8 cellular contexts compared by ENCODE assay signal in the genomic region with DNA sequence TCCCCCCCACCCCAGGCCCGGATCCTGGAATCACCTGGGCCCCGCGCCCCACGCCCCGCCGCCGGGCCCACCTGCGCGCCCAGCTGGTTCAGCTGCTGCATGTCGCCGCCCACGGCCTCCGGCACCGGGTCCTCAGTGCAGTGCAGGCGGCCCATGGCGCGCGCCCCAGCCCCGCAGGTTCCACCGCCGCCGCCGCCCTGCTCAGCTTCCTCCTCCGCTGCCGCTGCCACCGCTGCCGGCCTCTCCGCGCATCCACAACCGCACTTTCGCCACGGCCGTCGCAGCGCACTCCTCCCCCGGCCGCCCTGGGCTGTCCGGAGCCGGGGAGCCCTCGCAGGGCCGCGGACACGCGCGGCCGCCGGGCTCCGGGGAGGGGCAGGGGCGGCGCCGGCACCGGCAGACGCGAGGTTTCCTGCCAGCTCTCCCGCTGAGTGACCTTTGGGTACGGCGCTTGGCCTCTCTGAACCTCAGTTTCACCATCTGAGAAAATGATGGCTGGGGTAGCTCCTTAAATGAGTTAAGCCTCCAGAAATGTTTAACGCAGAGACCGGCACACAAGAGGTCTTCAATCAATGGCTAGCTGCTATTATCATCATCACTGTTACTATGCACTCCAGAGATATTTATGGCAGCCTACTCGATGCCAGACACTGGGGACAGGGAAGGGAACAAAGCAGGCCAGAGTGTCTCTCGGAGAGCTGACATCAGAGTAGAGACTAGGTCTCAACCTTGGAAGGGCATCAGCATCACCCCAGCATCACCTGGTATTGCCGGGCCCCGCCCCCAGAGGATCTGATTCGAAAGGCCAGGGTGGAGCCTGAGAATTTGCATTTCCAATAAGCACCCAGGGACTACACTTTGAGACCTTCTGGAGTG. TPM values are rescaled to one million over a fixed set of nuclear protein-coding genes. Genes with fewer than 3 reads are reported as not detected.
DNase-seq lines count a peak whose midpoint lies in the region; ATAC-seq, FAIRE-seq and TF ChIP-seq lines count a peak whose summit lies in the region.

A gene (minus strand): TSS at position 231 of the 876 bp plus-strand sequence. CDS start 76 bp downstream, at position 155.

- H3K4me1 Mint-ChIP-seq in chondrocyte (ENCODE audit: low read depth), result peaks cover 40% of the 10 kb centered on the region

- no peaks in the 10 kb centered on the region for H3K36me3 Mint-ChIP-seq in chondrocyte (ENCODE audit: low read depth)

- TF ChIP-seq POLR2A in H54 (IDR thresholded peaks at IDR 0.05; ENCODE audit: low read depth, low read length), result peak; percentile 46

- FAIRE-seq in H54 (lab: Jason Lieb, UNC), result no peak

- H3K27me3 Mint-ChIP-seq in chondrocyte (ENCODE audit: low read depth), result no peaks in the 10 kb centered on the region

- ATAC-seq in activated CD4-positive, CD25-positive, alpha-beta regulatory T cell treated with anti-CD3 and anti-CD28 coated beads, Interleukin-2, amount 50 U/mL, for 24 hours, result peak; percentile 81 to 84
- ATAC-seq in left colon, result peak; percentile 91
- no peak for ATAC-seq in GM18519 (IDR thresholded peaks at IDR 0.05; ENCODE audit: low FRiP score, unreplicated experiment)

- H3K27ac Mint-ChIP-seq in chondrocyte (ENCODE audit: unreplicated experiment), result peak within 1 kb of the TSS; percentile 97

- peak; percentile 24 for DNase-seq in DMS79 (lab: John Stamatoyannopoulos, UW)
- DNase-seq in H54 (ENCODE audit: insufficient read length, low spot score), result no peak
- peak; percentile 87 for DNase-seq in NCI-H146 (lab: John Stamatoyannopoulos, UW)
- DNase-seq in chondrocyte (ENCODE audit: low spot score), result no peak
- DNase-seq in left colon, result peak; percentile 64 to 78
- peak; percentile 81 for DNase-seq in stimulated activated CD4-positive, alpha-beta T cell treated with anti-CD3 and anti-CD28 coated beads, Interleukin-1b, Interleukin-23, amount 100 ng/mL, for 48 hours

- intact Hi-C loops in left colon (cut with DNase I, micrococcal nuclease), result no loop called here

- no peaks in the 10 kb centered on the region for H3K9me3 Mint-ChIP-seq in chondrocyte (ENCODE audit: low read depth)

- no peak for TF ChIP-seq CTCF in chondrocyte (IDR thresholded peaks at IDR 0.05)

- peak within 1 kb of the TSS; percentile 99 for H3K4me3 Mint-ChIP-seq in chondrocyte (ENCODE audit: unreplicated experiment)

RNA-seq across cellular contexts. Expression of the gene that starts here (rescaled TPM):
- total RNA-seq in chondrocyte (34.4 to 83.2 TPM (median 82.9 TPM) in 3 replicates), left colon (10 to 100 TPM; 29.0 to 33.4 TPM)

Comparison
In these comparisons a context has a peak if more than half of its experiments do, and no peak if none do; other contexts are left out.
1. DNase-seq: peak in DMS79 (single experiment), NCI-H146 (single experiment), left colon (2 of 2) and stimulated activated CD4-positive, alpha-beta T cell treated with anti-CD3 and anti-CD28 coated beads, Interleukin-1b, Interleukin-23, amount 100 ng/mL, for 48 hours (single experiment); none in H54 (single experiment) and chondrocyte (single experiment).